ENCODE assay signal across 1 cellular context in the genomic region with DNA sequence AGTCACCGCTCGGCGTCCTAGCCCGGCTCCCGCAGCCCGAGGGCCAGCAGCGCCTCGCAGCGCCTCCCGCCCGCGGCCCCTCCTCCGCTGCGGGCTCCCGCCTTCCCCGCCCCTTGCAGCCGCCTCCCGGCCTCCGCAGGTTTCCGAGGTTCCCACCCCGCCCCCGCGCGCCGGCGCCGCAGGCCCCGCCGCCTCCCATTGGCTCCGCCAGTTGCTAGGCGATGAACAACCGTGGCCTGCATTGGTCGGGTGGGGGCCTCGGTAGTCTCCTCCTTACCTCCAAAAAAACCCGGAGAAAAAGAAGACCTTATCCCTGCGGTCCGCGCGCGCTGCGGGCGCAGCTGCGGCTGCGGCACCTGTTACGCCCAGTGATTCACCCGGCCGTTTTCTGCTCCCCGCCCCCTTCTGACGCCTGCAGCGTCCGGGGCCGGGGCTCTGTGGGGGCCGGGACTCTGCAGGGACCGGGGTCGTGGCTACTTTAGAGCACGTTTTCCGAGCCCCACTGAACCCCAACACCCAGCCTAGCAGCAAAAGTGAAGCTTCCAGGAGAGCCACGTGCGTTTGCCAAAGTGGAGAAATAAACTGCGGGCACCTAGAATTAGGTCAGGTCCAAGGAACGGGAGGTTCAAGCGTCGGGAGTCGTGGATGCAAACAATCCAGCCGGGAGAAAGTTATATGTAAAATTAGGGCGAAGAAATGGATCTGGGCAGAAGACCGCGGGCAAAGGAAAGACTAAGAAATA.
TF ChIP-seq lines count a peak whose summit lies in the region.

A gene with protein sequence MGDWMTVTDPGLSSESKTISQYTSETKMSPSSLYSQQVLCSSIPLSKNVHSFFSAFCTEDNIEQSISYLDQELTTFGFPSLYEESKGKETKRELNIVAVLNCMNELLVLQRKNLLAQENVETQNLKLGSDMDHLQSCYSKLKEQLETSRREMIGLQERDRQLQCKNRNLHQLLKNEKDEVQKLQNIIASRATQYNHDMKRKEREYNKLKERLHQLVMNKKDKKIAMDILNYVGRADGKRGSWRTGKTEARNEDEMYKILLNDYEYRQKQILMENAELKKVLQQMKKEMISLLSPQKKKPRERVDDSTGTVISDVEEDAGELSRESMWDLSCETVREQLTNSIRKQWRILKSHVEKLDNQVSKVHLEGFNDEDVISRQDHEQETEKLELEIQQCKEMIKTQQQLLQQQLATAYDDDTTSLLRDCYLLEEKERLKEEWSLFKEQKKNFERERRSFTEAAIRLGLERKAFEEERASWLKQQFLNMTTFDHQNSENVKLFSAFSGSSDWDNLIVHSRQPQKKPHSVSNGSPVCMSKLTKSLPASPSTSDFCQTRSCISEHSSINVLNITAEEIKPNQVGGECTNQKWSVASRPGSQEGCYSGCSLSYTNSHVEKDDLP (minus strand): TSS at position 65 of the 742 bp plus-strand sequence. CDS start 19,242 bp downstream, outside the sequence.

TF ChIP-seq in GM12878, 131 proteins besides CTCF, POLR2A, EP300 and RAD21 (continued from another document and continues in another):
- TF ChIP-seq PRDM15 (CRISPR knock-in tag; IDR thresholded peaks at IDR 0.05), result no peak
- TF ChIP-seq, protein P1, sequence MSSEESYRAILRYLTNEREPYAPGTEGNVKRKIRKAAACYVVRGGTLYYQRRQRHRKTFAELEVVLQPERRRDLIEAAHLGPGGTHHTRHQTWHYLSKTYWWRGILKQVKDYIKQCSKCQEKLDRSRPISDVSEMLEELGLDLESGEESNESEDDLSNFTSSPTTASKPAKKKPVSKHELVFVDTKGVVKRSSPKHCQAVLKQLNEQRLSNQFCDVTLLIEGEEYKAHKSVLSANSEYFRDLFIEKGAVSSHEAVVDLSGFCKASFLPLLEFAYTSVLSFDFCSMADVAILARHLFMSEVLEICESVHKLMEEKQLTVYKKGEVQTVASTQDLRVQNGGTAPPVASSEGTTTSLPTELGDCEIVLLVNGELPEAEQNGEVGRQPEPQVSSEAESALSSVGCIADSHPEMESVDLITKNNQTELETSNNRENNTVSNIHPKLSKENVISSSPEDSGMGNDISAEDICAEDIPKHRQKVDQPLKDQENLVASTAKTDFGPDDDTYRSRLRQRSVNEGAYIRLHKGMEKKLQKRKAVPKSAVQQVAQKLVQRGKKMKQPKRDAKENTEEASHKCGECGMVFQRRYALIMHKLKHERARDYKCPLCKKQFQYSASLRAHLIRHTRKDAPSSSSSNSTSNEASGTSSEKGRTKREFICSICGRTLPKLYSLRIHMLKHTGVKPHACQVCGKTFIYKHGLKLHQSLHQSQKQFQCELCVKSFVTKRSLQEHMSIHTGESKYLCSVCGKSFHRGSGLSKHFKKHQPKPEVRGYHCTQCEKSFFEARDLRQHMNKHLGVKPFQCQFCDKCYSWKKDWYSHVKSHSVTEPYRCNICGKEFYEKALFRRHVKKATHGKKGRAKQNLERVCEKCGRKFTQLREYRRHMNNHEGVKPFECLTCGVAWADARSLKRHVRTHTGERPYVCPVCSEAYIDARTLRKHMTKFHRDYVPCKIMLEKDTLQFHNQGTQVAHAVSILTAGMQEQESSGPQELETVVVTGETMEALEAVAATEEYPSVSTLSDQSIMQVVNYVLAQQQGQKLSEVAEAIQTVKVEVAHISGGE (CRISPR knock-in tag; IDR thresholded peaks at IDR 0.05), result no peak
- TF ChIP-seq TCF12 (IDR thresholded peaks at IDR 0.05; ENCODE audit: low read depth, low read length), result peak; percentile 69; the same call in 1 of the 2 replicates
- TF ChIP-seq POLR2AphosphoS5 (IDR thresholded peaks at IDR 0.05; ENCODE audit: low read length), result peak; percentile 40; the same call in 1 of the 2 replicates
- 0 out of 2 replicates have a peak, but pooled peaks have one; percentile 10 for TF ChIP-seq REST (IDR thresholded peaks at IDR 0.05; ENCODE audit: low read depth, low read length)
- peak; percentile 54 for TF ChIP-seq MXI1 (IDR thresholded peaks at IDR 0.05; ENCODE audit: low read depth, low read length)
- peak; percentile 1; the same call in 1 of the 2 replicates for TF ChIP-seq CREB1 (IDR thresholded peaks at IDR 0.05; ENCODE audit: low read depth)
- no peak for TF ChIP-seq RELA (IDR thresholded peaks at IDR 0.05; ENCODE audit: borderline replicate concordance, partially characterized antibody)
- TF ChIP-seq IKZF1 (conservative IDR thresholded peaks at IDR 0.05), result peak; percentile 85
- peak; percentile 81 for TF ChIP-seq RUNX3 (IDR thresholded peaks at IDR 0.05; ENCODE audit: low read length)
- no peak for TF ChIP-seq ZBED1 (IDR thresholded peaks at IDR 0.05; ENCODE audit: borderline replicate concordance)
- 0 out of 4 replicates have a peak, but pooled peaks of 1 of the 2 experiments have one; percentile 14 for TF ChIP-seq SRF (IDR thresholded peaks at IDR 0.05; ENCODE audit: low read depth in 2 of 2, low read length in 2 of 2)
- TF ChIP-seq CHD2 (IDR thresholded peaks at IDR 0.05; ENCODE audit: borderline replicate concordance, low read depth, low read length), result 0 out of 2 replicates have a peak, but pooled peaks have one; percentile 58
- TF ChIP-seq EGR1 (IDR thresholded peaks at IDR 0.05; ENCODE audit: borderline replicate concordance in 1 of 2, low read depth in 2 of 2, low read length in 2 of 2), result peak in 1 of 2 experiments; percentile 97; a peak in 2 of 3 replicates
- TF ChIP-seq EZH2 (IDR thresholded peaks at IDR 0.05; ENCODE audit: borderline replicate concordance, control insufficient read depth, low read depth, low read length), result no peak
- TF ChIP-seq CBFB (IDR thresholded peaks at IDR 0.05; ENCODE audit: low read depth), result peak; percentile 69; the same call in 1 of the 2 replicates
- TF ChIP-seq BCL11A (IDR thresholded peaks at IDR 0.05; ENCODE audit: low read depth, low read length), result no peak
- peak; percentile 46; the same call in 1 of the 2 replicates for TF ChIP-seq RB1 (IDR thresholded peaks at IDR 0.05; ENCODE audit: borderline replicate concordance)
- no peak for TF ChIP-seq ATF3 (IDR thresholded peaks at IDR 0.05; ENCODE audit: borderline replicate concordance, extremely low read depth, low read depth, low read length)
- no peak for TF ChIP-seq PAX8 (IDR thresholded peaks at IDR 0.05)
- peak; percentile 61 for TF ChIP-seq DPF2 (IDR thresholded peaks at IDR 0.05)
- no peak for TF ChIP-seq RBBP5 (conservative IDR thresholded peaks at IDR 0.05)
- TF ChIP-seq SUZ12 (IDR thresholded peaks at IDR 0.05; ENCODE audit: unreplicated experiment), result no peak
- TF ChIP-seq RELB (IDR thresholded peaks at IDR 0.05; ENCODE audit: low read depth), result 0 out of 2 replicates have a peak, but pooled peaks have one; percentile 23
- TF ChIP-seq BCLAF1 (IDR thresholded peaks at IDR 0.05), result no peak
- peak; percentile 34 for TF ChIP-seq FOS (IDR thresholded peaks at IDR 0.05; ENCODE audit: borderline replicate concordance, extremely low read depth, insufficient read length)
- peak; percentile 25 to 69; a peak in 2 of 4 replicates for TF ChIP-seq BHLHE40 (IDR thresholded peaks at IDR 0.05; ENCODE audit: borderline replicate concordance in 1 of 2, low read depth in 2 of 2, low read length in 1 of 2)
- no peak for TF ChIP-seq HDGF (IDR thresholded peaks at IDR 0.05)
- peak; percentile 69 for TF ChIP-seq SP1 (IDR thresholded peaks at IDR 0.05; ENCODE audit: low read depth, low read length)
- TF ChIP-seq GATAD2B (conservative IDR thresholded peaks at IDR 0.05; ENCODE audit: low read depth), result 0 out of 2 replicates have a peak, but pooled peaks have one; percentile 32
- TF ChIP-seq KLF5 (IDR thresholded peaks at IDR 0.05; ENCODE audit: partially characterized antibody), result no peak
- TF ChIP-seq, protein P2, sequence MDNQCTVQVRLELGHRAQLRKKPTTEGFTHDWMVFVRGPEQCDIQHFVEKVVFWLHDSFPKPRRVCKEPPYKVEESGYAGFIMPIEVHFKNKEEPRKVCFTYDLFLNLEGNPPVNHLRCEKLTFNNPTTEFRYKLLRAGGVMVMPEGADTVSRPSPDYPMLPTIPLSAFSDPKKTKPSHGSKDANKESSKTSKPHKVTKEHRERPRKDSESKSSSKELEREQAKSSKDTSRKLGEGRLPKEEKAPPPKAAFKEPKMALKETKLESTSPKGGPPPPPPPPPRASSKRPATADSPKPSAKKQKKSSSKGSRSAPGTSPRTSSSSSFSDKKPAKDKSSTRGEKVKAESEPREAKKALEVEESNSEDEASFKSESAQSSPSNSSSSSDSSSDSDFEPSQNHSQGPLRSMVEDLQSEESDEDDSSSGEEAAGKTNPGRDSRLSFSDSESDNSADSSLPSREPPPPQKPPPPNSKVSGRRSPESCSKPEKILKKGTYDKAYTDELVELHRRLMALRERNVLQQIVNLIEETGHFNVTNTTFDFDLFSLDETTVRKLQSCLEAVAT (IDR thresholded peaks at IDR 0.05), result 0 out of 2 replicates have a peak, but pooled peaks have one; percentile 32
- TF ChIP-seq NR2F1 (conservative IDR thresholded peaks at IDR 0.05), result peak; percentile 38; the same call in 1 of the 2 replicates
